10 cellular contexts compared by ENCODE assay signal in genomic region chr13:39565036-39565949, GRCh38. TPM values are rescaled to one million over a fixed set of nuclear protein-coding genes. Genes with fewer than 3 reads are reported as not detected.
DNase-seq lines count a peak whose midpoint lies in the region; ATAC-seq and TF ChIP-seq lines count a peak whose summit lies in the region.
"Had no signal": no experiment of that assay in that cellular context is flagged by ENCODE, and none has a peak within 500 bp of the region (broad histone marks: within the 10 kb centered on the region; RNA-seq: fewer than 3 reads in every experiment).

No MANE protein-coding gene starts in this region.

- TF ChIP-seq CTCF in HEK293 (tag by site-specific recombination; IDR thresholded peaks at IDR 0.05) (no peak), WI38 (IDR thresholded peaks at IDR 0.05; ENCODE audit: low read depth, low read length) (no peak)

- intact Hi-C loops in right cardiac atrium (cut with DNase I): no loop called here

- no peak for DNase-seq in right cardiac atrium
- DNase-seq in smooth muscle cell of the brain vasculature (ENCODE audit: low read depth, low spot score): peak; percentile 45
- DNase-seq in activated CD4-positive, alpha-beta T cell treated with anti-CD3 and anti-CD28 coated beads for 1 hour: no peak
- no peak for DNase-seq in NCI-H774 (lab: John Stamatoyannopoulos, UW)
- no peak for DNase-seq in SKM-1 treated with dmso at 0.1 percent for 144 hours (lab: John Stamatoyannopoulos, UW; ENCODE audit: unreplicated experiment)
- no peak for DNase-seq in GM19240 (ENCODE audit: insufficient read length, low spot score)
- DNase-seq: activated naive CD4-positive, alpha-beta T cell treated with anti-CD3 and anti-CD28 coated beads, Interleukin-2, amount 10 ng/mL, durations not matched to agents 7 days and 5 days; naive B cell had no signal

- H3K27me3 ChIP-seq in right cardiac atrium (ENCODE audit: control insufficient read depth, insufficient read depth): no peaks in the 10 kb centered on the region

- H3K9me3 ChIP-seq in HEK293 (ENCODE audit: control insufficient read depth, insufficient read depth, low read depth, low read length): no peaks in the 10 kb centered on the region
- H3K9me3 ChIP-seq in right cardiac atrium (ENCODE audit: control insufficient read depth, low read length): no peaks in the 10 kb centered on the region

- WGBS in right cardiac atrium: 36% methylated on average over 6 of the region's 6 CpGs

- H3K4me3 ChIP-seq in HEK293 (ENCODE audit: low read depth, low read length) (no peak overlapping the region; the same call in 1 of the 2 replicates), WI38 (ENCODE audit: low read depth, low read length) (peak overlapping the region; percentile 45), right cardiac atrium (ENCODE audit: low read length) (no peak overlapping the region)

- H3K4me1 ChIP-seq in HEK293 (ENCODE audit: control insufficient read depth, insufficient read depth, low read length): peaks cover 6% of the 10 kb centered on the region; the same call in 1 of the 2 replicates
- H3K4me1 ChIP-seq in right cardiac atrium (ENCODE audit: control insufficient read depth, insufficient read depth, low read length): peaks cover 6% of the 10 kb centered on the region

- ATAC-seq in right cardiac atrium: peak; percentile 68 to 74

- H3K27ac ChIP-seq in HEK293 (ENCODE audit: extremely low read depth, low read depth, low read length): no peak overlapping the region
- H3K27ac ChIP-seq in right cardiac atrium (ENCODE audit: low read length): no peak overlapping the region

- CTCF ChIA-PET in HEK293 (lab: Yijun Ruan, JAX): interaction anchor here (0.7 to 1.2 kb wide), 2 partner anchors 51 to 446 kb away, joined by 3 to 5 read pairs; no protein-coding TSS in a partner anchor

- POLR2A ChIA-PET in HEK293 (lab: Yijun Ruan, JAX): no interaction called here

- H3K36me3 ChIP-seq in HEK293 (ENCODE audit: control insufficient read depth in 2 of 2, insufficient read depth in 1 of 2, low read length in 2 of 2): no peaks in the 10 kb centered on the region

TF ChIP-seq in HEK293, 187 proteins besides CTCF, POLR2A, EP300 and RAD21:
- peak; percentile 23; the same call in 1 of the 2 replicates for TF ChIP-seq PRDM6 (tag by site-specific recombination; IDR thresholded peaks at IDR 0.05)
- TF ChIP-seq, protein P1, sequence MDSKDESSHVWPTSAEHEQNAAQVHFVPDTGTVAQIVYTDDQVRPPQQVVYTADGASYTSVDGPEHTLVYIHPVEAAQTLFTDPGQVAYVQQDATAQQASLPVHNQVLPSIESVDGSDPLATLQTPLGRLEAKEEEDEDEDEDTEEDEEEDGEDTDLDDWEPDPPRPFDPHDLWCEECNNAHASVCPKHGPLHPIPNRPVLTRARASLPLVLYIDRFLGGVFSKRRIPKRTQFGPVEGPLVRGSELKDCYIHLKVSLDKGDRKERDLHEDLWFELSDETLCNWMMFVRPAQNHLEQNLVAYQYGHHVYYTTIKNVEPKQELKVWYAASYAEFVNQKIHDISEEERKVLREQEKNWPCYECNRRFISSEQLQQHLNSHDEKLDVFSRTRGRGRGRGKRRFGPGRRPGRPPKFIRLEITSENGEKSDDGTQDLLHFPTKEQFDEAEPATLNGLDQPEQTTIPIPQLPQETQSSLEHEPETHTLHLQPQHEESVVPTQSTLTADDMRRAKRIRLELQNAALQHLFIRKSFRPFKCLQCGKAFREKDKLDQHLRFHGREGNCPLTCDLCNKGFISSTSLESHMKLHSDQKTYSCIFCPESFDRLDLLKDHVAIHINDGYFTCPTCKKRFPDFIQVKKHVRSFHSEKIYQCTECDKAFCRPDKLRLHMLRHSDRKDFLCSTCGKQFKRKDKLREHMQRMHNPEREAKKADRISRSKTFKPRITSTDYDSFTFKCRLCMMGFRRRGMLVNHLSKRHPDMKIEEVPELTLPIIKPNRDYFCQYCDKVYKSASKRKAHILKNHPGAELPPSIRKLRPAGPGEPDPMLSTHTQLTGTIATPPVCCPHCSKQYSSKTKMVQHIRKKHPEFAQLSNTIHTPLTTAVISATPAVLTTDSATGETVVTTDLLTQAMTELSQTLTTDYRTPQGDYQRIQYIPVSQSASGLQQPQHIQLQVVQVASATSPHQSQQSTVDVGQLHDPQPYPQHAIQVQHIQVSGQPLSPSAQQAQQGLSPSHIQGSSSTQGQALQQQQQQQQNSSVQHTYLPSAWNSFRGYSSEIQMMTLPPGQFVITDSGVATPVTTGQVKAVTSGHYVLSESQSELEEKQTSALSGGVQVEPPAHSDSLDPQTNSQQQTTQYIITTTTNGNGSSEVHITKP (tag by site-specific recombination; IDR thresholded peaks at IDR 0.05): peak; percentile 54; the same call in 1 of the 2 replicates
- TF ChIP-seq ZNF660 (tag by site-specific recombination; IDR thresholded peaks at IDR 0.05): peak; percentile 77
- peak; percentile 62 for TF ChIP-seq ZFHX2 (tag by site-specific recombination; conservative IDR thresholded peaks at IDR 0.05)
- no peak for TF ChIP-seq ZBTB7A (tag by site-specific recombination; IDR thresholded peaks at IDR 0.05; ENCODE audit: low read depth)
- TF ChIP-seq EGR2 (tag by site-specific recombination; IDR thresholded peaks at IDR 0.05; ENCODE audit: low read depth): peak; percentile 43; the same call in 1 of the 2 replicates
- no peak for TF ChIP-seq ZNF146 (tag by site-specific recombination; IDR thresholded peaks at IDR 0.05)
- no peak for TF ChIP-seq ZNF654 (tag by site-specific recombination; IDR thresholded peaks at IDR 0.05; ENCODE audit: low read depth)
- no peak for TF ChIP-seq ZBTB17 (tag by site-specific recombination; IDR thresholded peaks at IDR 0.05)

RNA-seq across cellular contexts. Expression of gene LHFPL6, which starts 37.7 kb away (rescaled TPM):
- total RNA-seq in right cardiac atrium: 10 to 100 TPM; 54.0 to 65.3 (median 56.4) TPM
- 66.8 TPM for polyA plus RNA-seq in right cardiac atrium
